In the genomic region with DNA sequence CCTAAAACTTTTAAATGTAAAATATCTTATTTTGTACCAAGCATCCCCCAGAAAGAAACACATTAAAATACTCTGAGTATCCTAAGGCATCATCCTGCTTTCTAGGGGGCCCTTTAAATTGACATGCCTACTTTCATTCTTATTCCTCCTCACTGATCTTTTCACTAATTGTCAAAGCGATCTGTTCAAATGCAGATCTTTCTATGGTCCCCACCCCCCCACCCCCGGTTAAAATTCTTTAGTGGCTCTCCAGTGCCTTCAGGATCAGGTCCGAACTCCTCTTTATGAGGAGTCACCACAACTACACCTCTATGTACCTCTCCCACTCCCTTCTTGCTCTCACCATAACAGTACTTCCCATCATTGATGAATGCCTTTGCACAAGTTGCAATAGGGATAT, we compare ENCODE assay signal across 23 cellular contexts.
"Had no signal": no experiment of that assay in that cellular context is flagged by ENCODE, and none has a peak within 500 bp of the region (broad histone marks: within the 10 kb centered on the region; RNA-seq: fewer than 3 reads in every experiment).

No MANE protein-coding gene starts in this region.

- H3K9me3 Mint-ChIP-seq: activated CD8-positive, alpha-beta T cell treated with anti-CD3 and anti-CD28 coated beads for 36 hours; activated naive CD8-positive, alpha-beta T cell treated with anti-CD3 and anti-CD28 coated beads, Interleukin-2, amount 10 ng/mL, durations not matched to agents 7 days and 5 days had no signal

- H3K27ac Mint-ChIP-seq: activated CD4-positive, alpha-beta T cell treated with anti-CD3 and anti-CD28 coated beads for 36 hours; activated CD8-positive, alpha-beta T cell treated with anti-CD3 and anti-CD28 coated beads for 36 hours; activated naive CD8-positive, alpha-beta T cell treated with anti-CD3 and anti-CD28 coated beads, Interleukin-2, amount 10 ng/mL, durations not matched to agents 7 days and 5 days had no signal

- H3K4me3 ChIP-seq: adrenal gland, Peyer's patch, SJCRH30 had no signal

- H3K4me3 Mint-ChIP-seq: activated CD4-positive, alpha-beta T cell treated with anti-CD3 and anti-CD28 coated beads for 36 hours; activated CD8-positive, alpha-beta T cell treated with anti-CD3 and anti-CD28 coated beads for 36 hours; activated naive CD8-positive, alpha-beta T cell treated with anti-CD3 and anti-CD28 coated beads, Interleukin-2, amount 10 ng/mL, durations not matched to agents 7 days and 5 days had no signal

- H3K4me1 ChIP-seq: adrenal gland, Peyer's patch, SJCRH30 had no signal

- H3K4me1 Mint-ChIP-seq: activated CD4-positive, alpha-beta T cell treated with anti-CD3 and anti-CD28 coated beads for 36 hours had no signal

- H3K27me3 Mint-ChIP-seq: activated CD4-positive, alpha-beta T cell treated with anti-CD3 and anti-CD28 coated beads for 36 hours; activated CD8-positive, alpha-beta T cell treated with anti-CD3 and anti-CD28 coated beads for 36 hours; activated naive CD8-positive, alpha-beta T cell treated with anti-CD3 and anti-CD28 coated beads, Interleukin-2, amount 10 ng/mL, durations not matched to agents 7 days and 5 days had no signal

- H3K27ac ChIP-seq: adrenal gland, Peyer's patch, RWPE1, SJCRH30, VCaP had no signal

- H3K9me3 ChIP-seq: adrenal gland, Peyer's patch, SJCRH30, SK-N-SH had no signal

- H3K9ac ChIP-seq: SK-N-SH had no signal

- H3K27me3 ChIP-seq: adrenal gland, Peyer's patch, SJCRH30 had no signal

- ATAC-seq: activated CD4-positive, alpha-beta T cell treated with anti-CD3 and anti-CD28 coated beads for 36 hours; activated CD8-positive, alpha-beta T cell treated with anti-CD3 and anti-CD28 coated beads for 36 hours had no signal

- DNase-seq: activated CD4-positive, alpha-beta T cell treated with anti-CD3 and anti-CD28 coated beads for 36 hours; activated CD8-positive, alpha-beta memory T cell treated with anti-CD3 and anti-CD28 coated beads, Interleukin-2, amount 50 U/mL, for 4 hours; activated CD8-positive, alpha-beta T cell treated with anti-CD3 and anti-CD28 coated beads for 36 hours; activated naive CD4-positive, alpha-beta T cell treated with anti-CD3 and anti-CD28 coated beads, Interleukin-2, amount 50 U/mL, for 16 hours; activated naive CD8-positive, alpha-beta T cell treated with anti-CD3 and anti-CD28 coated beads, Interleukin-2, amount 10 ng/mL, durations not matched to agents 7 days and 5 days; adrenal gland; anterior cingulate cortex; Karpas-422; MM.1S; NCI-H1105; NCI-H1436; NCI-H1694 treated with DMSO at 0.1 percent for 48 hours; NCI-H2029 treated with DMSO at 0.1 percent for 48 hours; NCI-H510A treated with DMSO at 0.1 percent for 48 hours; NCI-H69; NK-92 treated with Interleukin-12 subunit alpha and Interleukin-12 subunit beta, amount 100 ng/mL, for 24 hours; Peyer's patch; Right ventricle myocardium superior; SJCRH30; SK-N-SH; T-helper 1 cell had no signal
